In genomic region chr7:4833691-4834600, GRCh38 we compare ENCODE assay signal across 18 cellular contexts. TPM values are rescaled to one million over a fixed set of nuclear protein-coding genes. Genes with fewer than 3 reads are reported as not detected.
"Had no signal": no experiment of that assay in that cellular context is flagged by ENCODE, and none has a peak within 500 bp of the region (broad histone marks: within the 10 kb centered on the region; RNA-seq: fewer than 3 reads in every experiment).

No MANE protein-coding gene starts in this region.

- H3K27ac Mint-ChIP-seq: naive B cell, nephron, type B pancreatic cell had no signal

- H3K4me1 ChIP-seq: colonic mucosa, parathyroid adenoma, psoas muscle, right lobe of liver, suprapubic skin, thyroid gland, vagina had no signal

- H3K36me3 Mint-ChIP-seq: naive B cell had no signal

- H3K4me3 Mint-ChIP-seq: naive B cell, nephron, type B pancreatic cell had no signal

- H3K27me3 ChIP-seq: colonic mucosa, hepatocyte, right lobe of liver, suprapubic skin, thyroid gland, vagina had no signal

- H3K27ac ChIP-seq: colonic mucosa, hepatocyte, parathyroid adenoma, psoas muscle, right lobe of liver, skin epidermis, suprapubic skin, thyroid gland, vagina had no signal

- H3K36me3 ChIP-seq: colonic mucosa, right lobe of liver, thyroid gland, vagina had no signal

- H3K9me3 ChIP-seq: colonic mucosa, psoas muscle, right lobe of liver, suprapubic skin, thyroid gland, vagina had no signal

- DNase-seq: colonic mucosa; effector CD4-positive, alpha-beta T cell; foreskin melanocyte; mesendoderm; naive B cell; psoas muscle; retina; right lobe of liver; stimulated activated CD4-positive, alpha-beta T cell treated with anti-CD3 and anti-CD28 coated beads, Interleukin-12 subunit alpha, Interleukin-12 subunit beta, amount 100 ng/mL, for 4 hours; stimulated activated naive CD4-positive, alpha-beta T cell treated with Interleukin-2 at 50 U/mL for 16 hours; thyroid gland had no signal

- H3K9me3 Mint-ChIP-seq: nephron had no signal

- H3K9ac ChIP-seq: parathyroid adenoma had no signal

- H3K4me3 ChIP-seq: colonic mucosa, hepatocyte, psoas muscle, right lobe of liver, skin epidermis, suprapubic skin, thyroid gland, vagina had no signal

RNA-seq across cellular contexts. Expression of gene PAPOLB, which starts 27.9 kb away (rescaled TPM):
- total RNA-seq: hepatocyte, right lobe of liver, vagina had no signal
- polyA plus RNA-seq: hepatocyte had no signal
